Comparison of ENCODE assay signal across 15 cellular contexts in genomic region chr6:119283214-119283613, GRCh38.
"Had no signal": no experiment of that assay in that cellular context is flagged by ENCODE, and none has a peak within 500 bp of the region (broad histone marks: within the 10 kb centered on the region; RNA-seq: fewer than 3 reads in every experiment).

No MANE protein-coding gene starts in this region.

- DNase-seq: activated B cell treated with CpG ODN at 0.5 μM for 24 hours; activated CD4-positive, alpha-beta T cell treated with anti-CD3 and anti-CD28 coated beads, Interleukin-2, amount 10 ng/mL, durations not matched to agents 7 days and 5 days; activated effector memory CD4-positive, alpha-beta T cell treated with Interleukin-2 at 50 U/mL for 16 hours; activated T-cell treated with anti-CD3 and anti-CD28 coated beads, Interleukin-2, amount 50 U/mL, for 1 hour; amniotic stem cell; dorsolateral prefrontal cortex; lower lobe of right lung; naive thymus-derived CD4-positive, alpha-beta T cell; sigmoid colon; stimulated activated CD4-positive, alpha-beta T cell treated with anti-CD3 and anti-CD28 coated beads, Interleukin-2, amount 100 ng/mL, for 48 hours; stimulated activated naive CD8-positive, alpha-beta T cell treated with anti-CD3 and anti-CD28 coated beads, Interleukin-15, Interleukin-2, amounts not matched to agents 100 U/mL and 50 U/mL, for 24 hours; upper lobe of left lung had no signal

- H3K4me3 Mint-ChIP-seq: activated B cell treated with CpG ODN at 0.5 μM for 24 hours; activated CD4-positive, alpha-beta T cell treated with anti-CD3 and anti-CD28 coated beads, Interleukin-2, amount 10 ng/mL, durations not matched to agents 7 days and 5 days; activated naive CD4-positive, alpha-beta T cell treated with anti-CD3 and anti-CD28 coated beads, Interleukin-2, amount 50 U/mL, for 24 hours; naive thymus-derived CD4-positive, alpha-beta T cell had no signal

- H3K27me3 Mint-ChIP-seq: activated B cell treated with CpG ODN at 0.5 μM for 24 hours; activated CD4-positive, alpha-beta T cell treated with anti-CD3 and anti-CD28 coated beads, Interleukin-2, amount 10 ng/mL, durations not matched to agents 7 days and 5 days; activated naive CD4-positive, alpha-beta T cell treated with anti-CD3 and anti-CD28 coated beads, Interleukin-2, amount 50 U/mL, for 24 hours; naive thymus-derived CD4-positive, alpha-beta T cell had no signal

- H3K4me1 ChIP-seq: prostate gland had no signal

- H3K27ac Mint-ChIP-seq: activated B cell treated with CpG ODN at 0.5 μM for 24 hours; activated CD4-positive, alpha-beta T cell treated with anti-CD3 and anti-CD28 coated beads, Interleukin-2, amount 10 ng/mL, durations not matched to agents 7 days and 5 days; activated naive CD4-positive, alpha-beta T cell treated with anti-CD3 and anti-CD28 coated beads, Interleukin-2, amount 50 U/mL, for 24 hours; naive thymus-derived CD4-positive, alpha-beta T cell had no signal

- H3K27ac ChIP-seq: dorsolateral prefrontal cortex, lower lobe of right lung, prostate gland, sigmoid colon, upper lobe of left lung had no signal

- H3K9me3 Mint-ChIP-seq: activated B cell treated with CpG ODN at 0.5 μM for 24 hours; activated naive CD4-positive, alpha-beta T cell treated with anti-CD3 and anti-CD28 coated beads, Interleukin-2, amount 50 U/mL, for 24 hours had no signal

- H3K4me3 ChIP-seq: dorsolateral prefrontal cortex, lower lobe of right lung, prostate gland, sigmoid colon, upper lobe of left lung had no signal

- H3K9me3 ChIP-seq: lower lobe of right lung, prostate gland, sigmoid colon, upper lobe of left lung had no signal

- H3K27me3 ChIP-seq: dorsolateral prefrontal cortex, sigmoid colon, upper lobe of left lung had no signal

- ATAC-seq: lower lobe of right lung; naive thymus-derived CD4-positive, alpha-beta T cell; SK-N-SH treated with all-trans-retinoic acid at 6 μM for 48 hours; stimulated activated naive CD8-positive, alpha-beta T cell treated with anti-CD3 and anti-CD28 coated beads, Interleukin-15, Interleukin-2, amounts not matched to agents 100 U/mL and 50 U/mL, for 24 hours had no signal

- H3K36me3 ChIP-seq: lower lobe of right lung, prostate gland, sigmoid colon, upper lobe of left lung had no signal
